8 cellular contexts compared by ENCODE assay signal in genomic region chr5:115816226-115817042, GRCh38. TPM values are rescaled to one million over a fixed set of nuclear protein-coding genes. Genes with fewer than 3 reads are reported as not detected.
DNase-seq lines count a peak whose midpoint lies in the region; ATAC-seq, FAIRE-seq and TF ChIP-seq lines count a peak whose summit lies in the region.

TSS of gene CDO1 (minus strand) at chr5:115816659. CDS start at chr5:115816397, 262 bp downstream.

- H3K4me1 ChIP-seq in effector memory CD4-positive, alpha-beta T cell (ENCODE audit: control insufficient read depth, insufficient read depth, low read length, poor library complexity, severe bottlenecking) = peaks cover 13% of the 10 kb centered on the region
- H3K4me1 ChIP-seq in HepG2 (ENCODE audit: insufficient read depth, low read length) = peaks cover 44% of the 10 kb centered on the region

- no peak within 1 kb of the TSS for H3K27ac ChIP-seq in effector memory CD4-positive, alpha-beta T cell (ENCODE audit: insufficient read depth, low read length, poor library complexity, severe bottlenecking)
- H3K27ac ChIP-seq in HepG2 (ENCODE audit: extremely low read length, insufficient read depth, low read length) = peak within 1 kb of the TSS; percentile 53

- TF ChIP-seq POLR2A in HepG2 (IDR thresholded peaks at IDR 0.05; ENCODE audit: insufficient read depth in 1 of 2, low read depth in 2 of 2, low read length in 2 of 2) = peak; percentile 81 to 94

- no peaks in the 10 kb centered on the region for H3K9me3 ChIP-seq in effector memory CD4-positive, alpha-beta T cell (ENCODE audit: control insufficient read depth, low read length)
- H3K9me3 ChIP-seq in HepG2 (ENCODE audit: low read length) = no peaks in the 10 kb centered on the region

- FAIRE-seq in HepG2 (lab: Jason Lieb, UNC) = no peak

- peak; percentile 29 for DNase-seq in stimulated activated CD4-positive, alpha-beta T cell treated with anti-CD3 and anti-CD28 coated beads, Interleukin-1b, Interleukin-23, amount 100 ng/mL, for 48 hours
- no peak for DNase-seq in stimulated activated CD4-positive, alpha-beta T cell treated with anti-CD3 and anti-CD28 coated beads, Interleukin-12 subunit alpha, Interleukin-12 subunit beta, amount 100 ng/mL, for 4 hours
- no peak for DNase-seq in effector memory CD4-positive, alpha-beta T cell
- DNase-seq in HepG2 (ENCODE audit: low spot score) = no peak
- peak; percentile 6 for DNase-seq in stimulated activated CD8-positive, alpha-beta memory T cell treated with anti-CD3 and anti-CD28 coated beads, Interleukin-4, amount 100 ng/mL, for 24 hours (ENCODE audit: low read depth)

- TF ChIP-seq EP300 in HepG2 (IDR thresholded peaks at IDR 0.05; ENCODE audit: low read depth in 2 of 2, low read length in 2 of 2) (no peak), HepG2 (CRISPR knock-in tag; IDR thresholded peaks at IDR 0.05; ENCODE audit: borderline replicate concordance) (no peak)

- peaks cover 37% of the 10 kb centered on the region for H3K27me3 ChIP-seq in effector memory CD4-positive, alpha-beta T cell (replicated peaks; ENCODE audit: control insufficient read depth, insufficient read depth, low read length, poor library complexity, severe bottlenecking)
- H3K27me3 ChIP-seq in HepG2 (ENCODE audit: control insufficient read depth in 1 of 2, insufficient read depth in 2 of 2, low read length in 2 of 2) = peaks cover 10 to 40% of the 10 kb centered on the region in 2 experiments

- under 1% methylated on average over 24 of the region's 69 CpGs for WGBS in HepG2 (ENCODE audit: low lambda C conversion rate)

- TF ChIP-seq CTCF in WI38 (IDR thresholded peaks at IDR 0.05; ENCODE audit: low read depth, low read length) (no peak), HepG2 (CRISPR knock-in tag; IDR thresholded peaks at IDR 0.05) (peak; percentile 14; the same call in 1 of the 2 replicates)

- TF ChIP-seq RAD21 in HepG2 (CRISPR knock-in tag; IDR thresholded peaks at IDR 0.05) = no peak

- no peak within 1 kb of the TSS for H2AFZ ChIP-seq in HepG2 (ENCODE audit: low read length)

- H3K4me2 ChIP-seq in HepG2 (ENCODE audit: low read depth, low read length) = peak within 1 kb of the TSS; percentile 88

- in situ Hi-C loops in HepG2 (cut with HindIII; ENCODE audit: extremely low pct_ligation_motif_present, low pct_unique_long_range_greater_than_20kb) = no loop called here

- CTCF ChIA-PET in HepG2 (lab: Yijun Ruan, JAX; ENCODE audit: low intra/inter-chr PET ratio, low total read pairs) = no interaction called here

- BruUV-seq in HepG2 (replicated peaks; lab: Mats Ljungman, UMichigan) = no TSS peak

- H3K4me3 ChIP-seq in WI38 (ENCODE audit: low read depth, low read length) (peak within 1 kb of the TSS; percentile 58), HepG2 (replicated peaks in 1 of 3; ENCODE audit: insufficient read depth in 1 of 3, low read depth in 2 of 3, low read length in 3 of 3) (peak within 1 kb of the TSS; percentile 53 to 79 (median 58))
- H3K4me3 ChIP-seq in effector memory CD4-positive, alpha-beta T cell (ENCODE audit: insufficient read depth, low read depth, low read length, poor library complexity, severe bottlenecking) = peak within 1 kb of the TSS; percentile 39

- POLR2A ChIA-PET in HepG2 (lab: Yijun Ruan, JAX) = interaction anchor here (0.6 to 1.0 kb wide), 2 partner anchors 10 to 14 kb away, joined by 3 read pairs; no protein-coding TSS in a partner anchor

- ATAC-seq in HepG2 = peak; percentile 76
- no peak for ATAC-seq in GM18517 (IDR thresholded peaks at IDR 0.05; ENCODE audit: unreplicated experiment)
- ATAC-seq in HG02852 (IDR thresholded peaks at IDR 0.05; ENCODE audit: unreplicated experiment) = no peak

- intact Hi-C loops in HepG2 (cut with micrococcal nuclease; ENCODE audit: unreplicated experiment) = no loop called here

- no peaks in the 10 kb centered on the region for H3K36me3 ChIP-seq in effector memory CD4-positive, alpha-beta T cell (ENCODE audit: control insufficient read depth, insufficient read depth, low read length)
- no peaks in the 10 kb centered on the region for H3K36me3 ChIP-seq in HepG2 (replicated peaks in 1 of 2; ENCODE audit: control insufficient read depth in 1 of 2, insufficient read depth in 2 of 2, low read length in 2 of 2)

- H4K20me1 ChIP-seq in HepG2 (ENCODE audit: insufficient read depth, low read length) = no peaks in the 10 kb centered on the region

- peak within 1 kb of the TSS; percentile 69; the same call in 1 of the 2 replicates for H3K9ac ChIP-seq in HepG2 (ENCODE audit: insufficient read depth, low read depth, low read length)

- no peaks in the 10 kb centered on the region for H3K79me2 ChIP-seq in HepG2 (ENCODE audit: insufficient read depth, low read length)

TF ChIP-seq in HepG2, 621 proteins besides CTCF, POLR2A, EP300 and RAD21 (continues in another document):
- TF ChIP-seq AGO1 (IDR thresholded peaks at IDR 0.05; ENCODE audit: low read depth, low read length, poor library complexity, severe bottlenecking) = no peak
- no peak for TF ChIP-seq XBP1 (CRISPR knock-in tag; IDR thresholded peaks at IDR 0.05)
- no peak for TF ChIP-seq ZNF790 (CRISPR knock-in tag; IDR thresholded peaks at IDR 0.05; ENCODE audit: borderline replicate concordance)
- TF ChIP-seq CERS6 (CRISPR knock-in tag; IDR thresholded peaks at IDR 0.05) = no peak
- TF ChIP-seq ISL2 (CRISPR knock-in tag; IDR thresholded peaks at IDR 0.05) = no peak

RNA-seq across cellular contexts. Expression of gene CDO1, which starts in this region (rescaled TPM):
- 4.4 and 5.3 TPM in 2 replicates for total RNA-seq in HepG2 (2016; rRNA removed; fragmentation: Illumina TruSeq; extraction: Trizol)
- total RNA-seq in HepG2 (2016; cell fraction: cytosol; rRNA removed; fragmentation: Illumina TruSeq; extraction: Trizol; ENCODE audit: low read depth) = 1.1 and 1.3 TPM in 2 replicates
- 4.2 and 5.4 TPM in 2 replicates for total RNA-seq in HepG2 (2016; cell fraction: insoluble cytoplasmic fraction; rRNA removed; fragmentation: Illumina TruSeq; extraction: Trizol)
- total RNA-seq in HepG2 (2016; cell fraction: membrane; rRNA removed; fragmentation: Illumina TruSeq; extraction: Trizol) = 1.9 and 2.0 TPM in 2 replicates
- total RNA-seq in HepG2 (2016; cell fraction: nucleus; rRNA removed; fragmentation: Illumina TruSeq; extraction: Trizol) = 1.9 and 2.3 TPM in 2 replicates
- polyA plus RNA-seq in HepG2 (2011; rRNA removed) = 3.2 and 5.2 TPM in 2 replicates
- polyA plus RNA-seq in HepG2 (2011; cell fraction: cytosol; rRNA removed) = 3.4 and 3.6 TPM in 2 replicates
- 6.3 and 8.9 TPM in 2 replicates for polyA plus RNA-seq in HepG2 (2011; cell fraction: nucleus; rRNA removed)
- 3.0 and 4.8 TPM in 2 replicates for polyA plus RNA-seq in HepG2 (2012)
- 0.44 and 0.78 TPM in 2 replicates for polyA plus RNA-seq in HepG2 (2016; cell fraction: cytosol; fragmentation: Illumina TruSeq; extraction: Trizol; ENCODE audit: low read depth)
- 4.7 and 5.5 TPM in 2 replicates for polyA plus RNA-seq in HepG2 (2016; cell fraction: insoluble cytoplasmic fraction; fragmentation: Illumina TruSeq; extraction: Trizol; ENCODE audit: low read depth)
- polyA plus RNA-seq in HepG2 (2016; cell fraction: membrane; fragmentation: Illumina TruSeq; extraction: Trizol; ENCODE audit: low read depth) = 1.2 and 1.8 TPM in 2 replicates
- 2.7 and 4.5 TPM in 2 replicates for polyA plus RNA-seq in HepG2 (2016; cell fraction: nucleus; fragmentation: Illumina TruSeq; extraction: Trizol; ENCODE audit: insufficient read depth, low read depth)
- 10.1 TPM in 1 of 2 replicates, not detected in the other for polyA minus RNA-seq in HepG2 (2011; rRNA and poly(A)+ RNA removed; ENCODE audit: low replicate concordance)
- 3.1 and 6.1 TPM in 2 replicates for polyA minus RNA-seq in HepG2 (2011; cell fraction: cytosol; rRNA and poly(A)+ RNA removed)
- 5.4 and 9.6 TPM in 2 replicates for polyA minus RNA-seq in HepG2 (2011; cell fraction: nucleus; rRNA and poly(A)+ RNA removed)

Comparison
In these comparisons a context has a peak if more than half of its experiments do, and no peak if none do; other contexts are left out.
1. DNase-seq: peak in stimulated activated CD4-positive, alpha-beta T cell treated with anti-CD3 and anti-CD28 coated beads, Interleukin-1b, Interleukin-23, amount 100 ng/mL, for 48 hours (single experiment) and stimulated activated CD8-positive, alpha-beta memory T cell treated with anti-CD3 and anti-CD28 coated beads, Interleukin-4, amount 100 ng/mL, for 24 hours (single experiment); none in stimulated activated CD4-positive, alpha-beta T cell treated with anti-CD3 and anti-CD28 coated beads, Interleukin-12 subunit alpha, Interleukin-12 subunit beta, amount 100 ng/mL, for 4 hours (single experiment), effector memory CD4-positive, alpha-beta T cell (0 of 3) and HepG2 (single experiment).
2. Peak in every context shown above with its lines, with median percentiles within 50 percentile points of each other: H3K4me3 ChIP-seq.